Comparison of ENCODE assay signal across 35 cellular contexts in genomic region chr11:35609656-35610055, GRCh38. TPM values are rescaled to one million over a fixed set of nuclear protein-coding genes. Genes with fewer than 3 reads are reported as not detected.
DNase-seq lines count a peak whose midpoint lies in the region; ATAC-seq, FAIRE-seq and TF ChIP-seq lines count a peak whose summit lies in the region.
"Had no signal": no experiment of that assay in that cellular context is flagged by ENCODE, and none has a peak within 500 bp of the region (broad histone marks: within the 10 kb centered on the region; RNA-seq: fewer than 3 reads in every experiment).

No MANE protein-coding gene starts in this region.

- H3K9me3 ChIP-seq in liver (ENCODE audit: control insufficient read depth in 4 of 4, low read length in 3 of 4) (no peaks in the 10 kb centered on the region), HepG2 (ENCODE audit: low read length) (no peaks in the 10 kb centered on the region)
- H3K9me3 ChIP-seq: A549; BE2C; BLaER1; BLaER1 treated with 17β-estradiol and CSF1 and Interleukin-3, amounts not matched to agents 10 nM and 100 nM; Caco-2 had no signal

- FAIRE-seq in HepG2 (lab: Jason Lieb, UNC) (no peak), bronchial epithelial cell (lab: Jason Lieb, UNC) (peak; percentile 18)
- FAIRE-seq: A204.1, A549, D721Med had no signal

- TF ChIP-seq RAD21 in liver (IDR thresholded peaks at IDR 0.05) (peak in 1 of 2 donors; percentile 5), HepG2 (CRISPR knock-in tag; IDR thresholded peaks at IDR 0.05) (no peak)

- no peak overlapping the region for H3K4me3 ChIP-seq in liver (ENCODE audit: low read depth in 1 of 3, low read length in 3 of 3)
- H3K4me3 ChIP-seq in HepG2 (replicated peaks in 1 of 3; ENCODE audit: insufficient read depth in 1 of 3, low read depth in 2 of 3, low read length in 3 of 3) = no peak overlapping the region
- no peak overlapping the region for H3K4me3 ChIP-seq in bronchial epithelial cell (ENCODE audit: low read depth, low read length)
- H3K4me3 ChIP-seq: A549; BLaER1; BLaER1 treated with 17β-estradiol and CSF1 and Interleukin-3, amounts not matched to agents 10 nM and 100 nM had no signal

- H2AFZ ChIP-seq in HepG2 (ENCODE audit: low read length) = no peak overlapping the region

- H3K27ac ChIP-seq in liver (ENCODE audit: low read depth in 1 of 2, low read length in 2 of 2) (no peak overlapping the region), HepG2 (ENCODE audit: extremely low read length, insufficient read depth, low read length) (no peak overlapping the region)
- H3K27ac ChIP-seq: 22Rv1; A549; BLaER1; BLaER1 treated with 17β-estradiol and CSF1 and Interleukin-3, amounts not matched to agents 10 nM and 100 nM; C4-2B had no signal

- intact Hi-C loops in HepG2 (cut with micrococcal nuclease; ENCODE audit: unreplicated experiment) = loop anchor here (10.0 kb wide), 1 partner anchor 105 kb away; no protein-coding TSS in a partner anchor

- no TSS peak for BruUV-seq in HepG2 (replicated peaks; lab: Mats Ljungman, UMichigan)

- POLR2A ChIA-PET in HepG2 (lab: Yijun Ruan, JAX) = no interaction called here

- TF ChIP-seq POLR2A in HepG2 (IDR thresholded peaks at IDR 0.05; ENCODE audit: insufficient read depth in 1 of 2, low read depth in 2 of 2, low read length in 2 of 2) = no peak

- H3K36me3 ChIP-seq in liver (ENCODE audit: control insufficient read depth in 4 of 4, insufficient read depth in 3 of 4, low read depth in 1 of 4, low read length in 3 of 4) = no peaks in the 10 kb centered on the region
- no peaks in the 10 kb centered on the region for H3K36me3 ChIP-seq in HepG2 (replicated peaks in 1 of 2; ENCODE audit: control insufficient read depth in 1 of 2, insufficient read depth in 2 of 2, low read length in 2 of 2)
- no peaks in the 10 kb centered on the region for H3K36me3 ChIP-seq in bronchial epithelial cell (ENCODE audit: control insufficient read depth, insufficient read depth, low read length)
- H3K36me3 ChIP-seq: BE2C; BLaER1; BLaER1 treated with 17β-estradiol and CSF1 and Interleukin-3, amounts not matched to agents 10 nM and 100 nM had no signal

- 67% methylated on average over 6 of the region's 6 CpGs for WGBS in liver
- 11% methylated on average over 6 of the region's 6 CpGs for WGBS in HepG2 (ENCODE audit: low lambda C conversion rate)

- no peak overlapping the region for H3K4me2 ChIP-seq in HepG2 (ENCODE audit: low read depth, low read length)
- H3K4me2 ChIP-seq: A549, BLaER1 had no signal

- TF ChIP-seq CTCF in liver (IDR thresholded peaks at IDR 0.05; ENCODE audit: low read depth, low read length, missing input control) = no peak
- no peak for TF ChIP-seq CTCF in HepG2 (CRISPR knock-in tag; IDR thresholded peaks at IDR 0.05)
- no peak for TF ChIP-seq CTCF in bronchial epithelial cell (IDR thresholded peaks at IDR 0.05; ENCODE audit: insufficient read depth, low read length, severe bottlenecking)

- H3K27me3 ChIP-seq in liver (ENCODE audit: control insufficient read depth in 4 of 4, insufficient read depth in 4 of 4, low read length in 3 of 4) (peaks cover 0 to 25% (median 3%) of the 10 kb centered on the region in 4 donors), HepG2 (ENCODE audit: control insufficient read depth in 1 of 2, insufficient read depth in 2 of 2, low read length in 2 of 2) (peaks cover 2 to 44% of the 10 kb centered on the region in 2 experiments; a peak in 4 of 5 replicates), bronchial epithelial cell (ENCODE audit: control insufficient read depth, insufficient read depth, low read length) (no peaks in the 10 kb centered on the region)
- H3K27me3 ChIP-seq: BLaER1; BLaER1 treated with 17β-estradiol and CSF1 and Interleukin-3, amounts not matched to agents 10 nM and 100 nM had no signal

- TF ChIP-seq EP300 in HepG2 (IDR thresholded peaks at IDR 0.05; ENCODE audit: low read depth in 2 of 2, low read length in 2 of 2) = no peak
- TF ChIP-seq EP300 in HepG2 (CRISPR knock-in tag; IDR thresholded peaks at IDR 0.05; ENCODE audit: borderline replicate concordance) = no peak

- CTCF ChIA-PET in HepG2 (lab: Yijun Ruan, JAX; ENCODE audit: low intra/inter-chr PET ratio, low total read pairs) = no interaction called here

- in situ Hi-C loops in HepG2 (cut with HindIII; ENCODE audit: extremely low pct_ligation_motif_present, low pct_unique_long_range_greater_than_20kb) = loop anchor here (25.0 kb wide), 1 partner anchor 878 kb away; no protein-coding TSS in a partner anchor

- H3K4me1 ChIP-seq in liver (ENCODE audit: control insufficient read depth in 4 of 4, insufficient read depth in 4 of 4, low read length in 3 of 4) (no peaks in the 10 kb centered on the region), HepG2 (ENCODE audit: insufficient read depth, low read length) (no peaks in the 10 kb centered on the region)
- H3K4me1 ChIP-seq: A549, BE2C, Caco-2 had no signal

- no peak for DNase-seq in HepG2 (ENCODE audit: low spot score)
- no peak for DNase-seq in bronchial epithelial cell (ENCODE audit: low read depth)
- DNase-seq in left lobe of liver (ENCODE audit: low spot score) = no peak
- DNase-seq: 8988T; ACHN; AML-193; BE2C; C1 segment of cervical spinal cord; Caco-2; Calu3; CD4-positive, alpha-beta memory T cell; CD4-positive, alpha-beta T cell; CD4-positive, CD25-positive, alpha-beta regulatory T cell; CD8-positive, alpha-beta memory T cell; CD8-positive, alpha-beta T cell; COR-L47; DMS 273 treated with DMSO at 0.1 percent for 48 hours; DMS153; DMS53; DMS79; DMS79 treated with DMSO at 0.1 percent for 48 hours; DND-41; EL had no signal

- no peak for ATAC-seq in HepG2
- ATAC-seq in left lobe of liver = peak; percentile 19
- ATAC-seq in GM21423 (IDR thresholded peaks at IDR 0.05; ENCODE audit: unreplicated experiment) = no peak
- no peak for ATAC-seq in GM21576 (IDR thresholded peaks at IDR 0.05; ENCODE audit: unreplicated experiment)
- ATAC-seq: A549; CD8-positive, alpha-beta T cell had no signal

- no peaks in the 10 kb centered on the region for H4K20me1 ChIP-seq in HepG2 (ENCODE audit: insufficient read depth, low read length)
- H4K20me1 ChIP-seq: BLaER1; BLaER1 treated with 17β-estradiol and CSF1 and Interleukin-3, amounts not matched to agents 10 nM and 100 nM had no signal

- H3K9ac ChIP-seq in liver (ENCODE audit: low read depth in 1 of 2, low read length in 2 of 2) (no peak overlapping the region), HepG2 (ENCODE audit: insufficient read depth, low read depth, low read length) (no peak overlapping the region)
- H3K9ac ChIP-seq: BLaER1; BLaER1 treated with 17β-estradiol and CSF1 and Interleukin-3, amounts not matched to agents 10 nM and 100 nM had no signal

- no peaks in the 10 kb centered on the region for H3K79me2 ChIP-seq in HepG2 (ENCODE audit: insufficient read depth, low read length)

RNA-seq across cellular contexts. Expression of gene FJX1, which starts 8.6 kb away (rescaled TPM):
- total RNA-seq in liver (1 to 10 TPM; 1.2 to 3.0 TPM), HepG2 (2016; rRNA removed; fragmentation: Illumina TruSeq; extraction: Trizol) (0.44 and 0.82 TPM in 2 replicates), bronchial epithelial cell (11.8 and 24.7 TPM in 2 replicates), left lobe of liver (0.73 TPM)
- polyA plus RNA-seq in liver (1 to 10 TPM in 1 of 2 donors, under 1 TPM in 1; 0.46 to 1.1 TPM), HepG2 (2011; rRNA removed) (0.10 and 0.40 TPM in 2 replicates)
- 0.10 and 0.26 TPM in 2 replicates for total RNA-seq in HepG2 (2016; cell fraction: cytosol; rRNA removed; fragmentation: Illumina TruSeq; extraction: Trizol; ENCODE audit: low read depth)
- 0.42 and 0.91 TPM in 2 replicates for total RNA-seq in HepG2 (2016; cell fraction: insoluble cytoplasmic fraction; rRNA removed; fragmentation: Illumina TruSeq; extraction: Trizol)
- 0.37 and 0.38 TPM in 2 replicates for total RNA-seq in HepG2 (2016; cell fraction: membrane; rRNA removed; fragmentation: Illumina TruSeq; extraction: Trizol)
- total RNA-seq in HepG2 (2016; cell fraction: nucleus; rRNA removed; fragmentation: Illumina TruSeq; extraction: Trizol) = 0.53 and 0.71 TPM in 2 replicates
- 0.19 and 0.25 TPM in 2 replicates for polyA plus RNA-seq in HepG2 (2011; cell fraction: cytosol; rRNA removed)
- 0.36 and 0.39 TPM in 2 replicates for polyA plus RNA-seq in HepG2 (2011; cell fraction: nucleus; rRNA removed)
- polyA plus RNA-seq in HepG2 (2012) = 0.11 and 0.40 TPM in 2 replicates
- 0.05 TPM in 1 of 2 replicates, not detected in the other for polyA plus RNA-seq in HepG2 (2016; cell fraction: cytosol; fragmentation: Illumina TruSeq; extraction: Trizol; ENCODE audit: low read depth)
- polyA plus RNA-seq in HepG2 (2016; cell fraction: insoluble cytoplasmic fraction; fragmentation: Illumina TruSeq; extraction: Trizol; ENCODE audit: low read depth) = 0.43 and 0.65 TPM in 2 replicates
- polyA plus RNA-seq in HepG2 (2016; cell fraction: membrane; fragmentation: Illumina TruSeq; extraction: Trizol; ENCODE audit: low read depth) = 0.24 and 0.30 TPM in 2 replicates
- 0.75 and 1.6 TPM in 2 replicates for polyA plus RNA-seq in HepG2 (2016; cell fraction: nucleus; fragmentation: Illumina TruSeq; extraction: Trizol; ENCODE audit: insufficient read depth, low read depth)
- polyA minus RNA-seq in HepG2 (2011; rRNA and poly(A)+ RNA removed; ENCODE audit: low replicate concordance) = 0.38 and 4.6 TPM in 2 replicates
- 0.44 TPM in 1 of 2 replicates, not detected in the other for polyA minus RNA-seq in HepG2 (2011; cell fraction: cytosol; rRNA and poly(A)+ RNA removed)
- 0.25 and 0.26 TPM in 2 replicates for polyA minus RNA-seq in HepG2 (2011; cell fraction: nucleus; rRNA and poly(A)+ RNA removed)
- total RNA-seq: B cell; CD4-positive, alpha-beta memory T cell; CD4-positive, alpha-beta T cell; CD4-positive, CD25-positive, alpha-beta regulatory T cell; CD8-positive, alpha-beta T cell had no signal
- polyA plus RNA-seq: CD14-positive monocyte; CD4-positive, CD25-positive, alpha-beta regulatory T cell; CD8-positive, alpha-beta memory T cell had no signal

RNA-seq across cellular contexts. Expression of gene TRIM44, which starts 52.9 kb away (rescaled TPM):
- 10 to 100 TPM in 1 of 2 donors, 1 to 10 TPM in 1; 3.7 to 15.1 TPM for total RNA-seq in liver
- 10 to 100 TPM; 10.2 to 10.7 TPM for polyA plus RNA-seq in liver
- total RNA-seq in HepG2 (2016; rRNA removed; fragmentation: Illumina TruSeq; extraction: Trizol) = 22.7 and 25.6 TPM in 2 replicates
- total RNA-seq in HepG2 (2016; cell fraction: cytosol; rRNA removed; fragmentation: Illumina TruSeq; extraction: Trizol; ENCODE audit: low read depth) = 1.0 and 1.4 TPM in 2 replicates
- 20.8 and 25.6 TPM in 2 replicates for total RNA-seq in HepG2 (2016; cell fraction: insoluble cytoplasmic fraction; rRNA removed; fragmentation: Illumina TruSeq; extraction: Trizol)
- 5.2 and 7.4 TPM in 2 replicates for total RNA-seq in HepG2 (2016; cell fraction: membrane; rRNA removed; fragmentation: Illumina TruSeq; extraction: Trizol)
- 14.3 and 15.2 TPM in 2 replicates for total RNA-seq in HepG2 (2016; cell fraction: nucleus; rRNA removed; fragmentation: Illumina TruSeq; extraction: Trizol)
- 50.3 and 51.3 TPM in 2 replicates for polyA plus RNA-seq in HepG2 (2011; rRNA removed)
- polyA plus RNA-seq in HepG2 (2011; cell fraction: cytosol; rRNA removed) = 24.6 and 38.2 TPM in 2 replicates
- 51.2 and 70.4 TPM in 2 replicates for polyA plus RNA-seq in HepG2 (2011; cell fraction: nucleus; rRNA removed)
- polyA plus RNA-seq in HepG2 (2012) = 34.4 and 35.4 TPM in 2 replicates
- polyA plus RNA-seq in HepG2 (2016; cell fraction: cytosol; fragmentation: Illumina TruSeq; extraction: Trizol; ENCODE audit: low read depth) = 2.4 and 2.5 TPM in 2 replicates
- 24.9 and 32.9 TPM in 2 replicates for polyA plus RNA-seq in HepG2 (2016; cell fraction: insoluble cytoplasmic fraction; fragmentation: Illumina TruSeq; extraction: Trizol; ENCODE audit: low read depth)
- polyA plus RNA-seq in HepG2 (2016; cell fraction: membrane; fragmentation: Illumina TruSeq; extraction: Trizol; ENCODE audit: low read depth) = 7.1 and 7.9 TPM in 2 replicates
- 20.8 and 29.6 TPM in 2 replicates for polyA plus RNA-seq in HepG2 (2016; cell fraction: nucleus; fragmentation: Illumina TruSeq; extraction: Trizol; ENCODE audit: insufficient read depth, low read depth)
- polyA minus RNA-seq in HepG2 (2011; rRNA and poly(A)+ RNA removed; ENCODE audit: low replicate concordance) = 53.2 and 117 TPM in 2 replicates
- polyA minus RNA-seq in HepG2 (2011; cell fraction: cytosol; rRNA and poly(A)+ RNA removed) = 26.8 and 39.3 TPM in 2 replicates
- polyA minus RNA-seq in HepG2 (2011; cell fraction: nucleus; rRNA and poly(A)+ RNA removed) = 23.8 and 32.2 TPM in 2 replicates
- total RNA-seq in bronchial epithelial cell = 5.5 and 9.7 TPM in 2 replicates
- 30.8 TPM for total RNA-seq in left lobe of liver
